ENCODE assay signal across 1 cellular context in genomic region chr3:158685151-158685550, GRCh38.
TF ChIP-seq lines count a peak whose summit lies in the region.

No MANE protein-coding gene starts in this region.

TF ChIP-seq in SK-N-SH treated with all-trans-retinoic acid at 6 μM for 48 hours, 23 proteins besides CTCF, POLR2A, EP300 and RAD21 (continued from another document):
- TF ChIP-seq ZNF565 (CRISPR knock-in tag; conservative IDR thresholded peaks at IDR 0.05; ENCODE audit: low read depth), result no peak
- TF ChIP-seq BACH2 (CRISPR knock-in tag; IDR thresholded peaks at IDR 0.05; ENCODE audit: borderline replicate concordance), result no peak
- no peak for TF ChIP-seq ESRRG (CRISPR knock-in tag; IDR thresholded peaks at IDR 0.05)
- no peak for TF ChIP-seq ARNTL (CRISPR knock-in tag; IDR thresholded peaks at IDR 0.05; ENCODE audit: borderline replicate concordance, low read depth)
- no peak for TF ChIP-seq ZFP30 (CRISPR knock-in tag; IDR thresholded peaks at IDR 0.05)
- TF ChIP-seq SNAI2 (CRISPR knock-in tag; IDR thresholded peaks at IDR 0.05), result no peak
- TF ChIP-seq, protein P1, sequence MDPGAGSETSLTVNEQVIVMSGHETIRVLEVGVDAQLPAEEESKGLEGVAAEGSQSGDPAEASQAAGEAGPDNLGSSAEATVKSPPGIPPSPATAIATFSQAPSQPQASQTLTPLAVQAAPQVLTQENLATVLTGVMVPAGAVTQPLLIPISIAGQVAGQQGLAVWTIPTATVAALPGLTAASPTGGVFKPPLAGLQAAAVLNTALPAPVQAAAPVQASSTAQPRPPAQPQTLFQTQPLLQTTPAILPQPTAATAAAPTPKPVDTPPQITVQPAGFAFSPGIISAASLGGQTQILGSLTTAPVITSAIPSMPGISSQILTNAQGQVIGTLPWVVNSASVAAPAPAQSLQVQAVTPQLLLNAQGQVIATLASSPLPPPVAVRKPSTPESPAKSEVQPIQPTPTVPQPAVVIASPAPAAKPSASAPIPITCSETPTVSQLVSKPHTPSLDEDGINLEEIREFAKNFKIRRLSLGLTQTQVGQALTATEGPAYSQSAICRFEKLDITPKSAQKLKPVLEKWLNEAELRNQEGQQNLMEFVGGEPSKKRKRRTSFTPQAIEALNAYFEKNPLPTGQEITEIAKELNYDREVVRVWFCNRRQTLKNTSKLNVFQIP (CRISPR knock-in tag; IDR thresholded peaks at IDR 0.05; ENCODE audit: borderline replicate concordance, low read depth), result no peak
- no peak for TF ChIP-seq GLIS3 (CRISPR knock-in tag; IDR thresholded peaks at IDR 0.05)
